10 cellular contexts compared by ENCODE assay signal in genomic region chr14:50928002-50928635, GRCh38. TPM values are rescaled to one million over a fixed set of nuclear protein-coding genes. Genes with fewer than 3 reads are reported as not detected.
DNase-seq lines count a peak whose midpoint lies in the region; FAIRE-seq and TF ChIP-seq lines count a peak whose summit lies in the region.
"Had no signal": no experiment of that assay in that cellular context is flagged by ENCODE, and none has a peak within 500 bp of the region (broad histone marks: within the 10 kb centered on the region; RNA-seq: fewer than 3 reads in every experiment).

No MANE protein-coding gene starts in this region.

- H3K27me3 ChIP-seq in Loucy (ENCODE audit: insufficient read depth, low read length, poor library complexity, severe bottlenecking) (no peaks in the 10 kb centered on the region), colonic mucosa (no peaks in the 10 kb centered on the region), neutrophil (no peaks in the 10 kb centered on the region)

- H3F3A ChIP-seq in Loucy (ENCODE audit: low read depth), result peaks cover 12% of the 10 kb centered on the region

- intact Hi-C loops in colonic mucosa (cut with DNase I), result no loop called here

- H3K27ac ChIP-seq in colonic mucosa (no peak overlapping the region), neutrophil (peak overlapping the region; percentile 86)

- no peak overlapping the region for H3K4me3 ChIP-seq in Loucy (ENCODE audit: low read length, poor library complexity, severe bottlenecking)
- no peak overlapping the region for H3K4me3 ChIP-seq in colonic mucosa
- H3K4me3 ChIP-seq in neutrophil (ENCODE audit: low read depth in 1 of 2, low read length in 1 of 2), result peak overlapping the region; percentile 47 to 52

- H3K9me3 ChIP-seq in Loucy (ENCODE audit: insufficient read depth, low read depth, low read length) (no peaks in the 10 kb centered on the region), colonic mucosa (no peaks in the 10 kb centered on the region), neutrophil (no peaks in the 10 kb centered on the region)

- TF ChIP-seq CTCF in Loucy (conservative IDR thresholded peaks at IDR 0.05; ENCODE audit: low read length) (no peak), colonic mucosa (IDR thresholded peaks at IDR 0.05) (no peak), neutrophil (IDR thresholded peaks at IDR 0.05) (no peak)

- H2AFZ ChIP-seq in Loucy (ENCODE audit: low read length), result peak overlapping the region; percentile 38; the same call in 1 of the 2 replicates

- no peak for FAIRE-seq in HTR-8/SVneo (lab: Jason Lieb, UNC)

- no peaks in the 10 kb centered on the region for H3K79me2 ChIP-seq in Loucy (ENCODE audit: insufficient read depth, low read length)

- H3K4me1 ChIP-seq in Loucy (ENCODE audit: insufficient read depth, low read length, poor library complexity, severe bottlenecking) (peaks cover 48% of the 10 kb centered on the region), colonic mucosa (no peaks in the 10 kb centered on the region), neutrophil (ENCODE audit: control insufficient read depth in 1 of 2, insufficient read depth in 1 of 2, low read depth in 1 of 2, low read length in 1 of 2) (peaks cover 93 to 94% of the 10 kb centered on the region in 2 experiments)

- DNase-seq in ELR (ENCODE audit: low read depth) (peak; percentile 60), colonic mucosa (peak; percentile 16), H4 (ENCODE audit: low spot score) (no peak), HTR-8/SVneo (ENCODE audit: insufficient read length, low spot score) (no peak)
- no peak for DNase-seq in stimulated activated CD4-positive, alpha-beta T cell treated with anti-CD3 and anti-CD28 coated beads, Interleukin-4, amount 100 ng/mL, for 24 hours
- no peak for DNase-seq in NK-92 treated with Interleukin-12 subunit alpha and Interleukin-12 subunit beta, amount 100 ng/mL, for 24 hours (lab: John Stamatoyannopoulos, UW)
- DNase-seq: DMS 273 treated with DMSO at 0.1 percent for 48 hours, NCI-H510A treated with DMSO at 0.1 percent for 48 hours had no signal

- no peaks in the 10 kb centered on the region for H3K9me2 ChIP-seq in Loucy (replicated peaks; ENCODE audit: low read depth, low read length)

- H3K4me2 ChIP-seq in Loucy (ENCODE audit: low read depth, low read length, poor library complexity, severe bottlenecking), result peak overlapping the region; percentile 43

- no peaks in the 10 kb centered on the region for H4K20me1 ChIP-seq in Loucy (ENCODE audit: insufficient read depth, low read length, poor library complexity, severe bottlenecking)

- H3K9ac ChIP-seq in Loucy (ENCODE audit: low read depth, low read length, poor library complexity, severe bottlenecking) (peak overlapping the region; percentile 22), colonic mucosa (ENCODE audit: low read depth in 2 of 2, low read length in 2 of 2) (no peak overlapping the region)

- H3K36me3 ChIP-seq in Loucy (ENCODE audit: insufficient read depth, low read length) (peaks cover 4% of the 10 kb centered on the region; the same call in 1 of the 2 replicates), colonic mucosa (no peaks in the 10 kb centered on the region), neutrophil (peaks cover 88% of the 10 kb centered on the region)

RNA-seq across cellular contexts. Expression of gene PYGL, which starts 16.2 kb away (rescaled TPM):
- total RNA-seq in colonic mucosa, result 10 to 100 TPM; 33.0 to 54.2 TPM
- total RNA-seq in H4 (2014; rRNA removed; shearing (Covaris generic)), result 35.1 and 43.0 TPM in 2 replicates

RNA-seq across cellular contexts. Expression of gene ABHD12B, which starts 56.3 kb away (rescaled TPM):
- total RNA-seq in colonic mucosa, result 10 to 100 TPM; 11.0 to 20.7 TPM
- total RNA-seq in H4 (2014; rRNA removed; shearing (Covaris generic)), result not detected in 2 replicates

Comparison
In these comparisons a context has a peak if more than half of its experiments do, and no peak if none do; other contexts are left out.
1. DNase-seq: peak in ELR (single experiment) and colonic mucosa (single experiment); none in stimulated activated CD4-positive, alpha-beta T cell treated with anti-CD3 and anti-CD28 coated beads, Interleukin-4, amount 100 ng/mL, for 24 hours (single experiment), H4 (single experiment), HTR-8/SVneo (single experiment) and NK-92 treated with Interleukin-12 subunit alpha and Interleukin-12 subunit beta, amount 100 ng/mL, for 24 hours (single experiment).
2. H3K4me3 ChIP-seq: peak in neutrophil (2 of 2); none in Loucy (single experiment) and colonic mucosa (single experiment).
3. RNA of gene ABHD12B, which starts 56.3 kb away (total RNA-seq): 11.0 to 20.7 TPM in colonic mucosa; not detected in H4; every median in the first group is over 10 times any median in the second.